ENCODE assay signal across 21 cellular contexts in genomic region chr22:22069450-22070370, GRCh38.
DNase-seq lines count a peak whose midpoint lies in the region; TF ChIP-seq lines count a peak whose summit lies in the region.
"Had no signal": no experiment of that assay in that cellular context is flagged by ENCODE, and none has a peak within 500 bp of the region (broad histone marks: within the 10 kb centered on the region; RNA-seq: fewer than 3 reads in every experiment).

No MANE protein-coding gene starts in this region.

- H3K4me1 ChIP-seq in mammary epithelial cell (ENCODE audit: insufficient read depth, low read length): peaks cover 31% of the 10 kb centered on the region
- H3K4me1 ChIP-seq in mesendoderm (ENCODE audit: control insufficient read depth, low read depth, low read length): no peaks in the 10 kb centered on the region
- no peaks in the 10 kb centered on the region for H3K4me1 ChIP-seq in transverse colon
- H3K4me1 ChIP-seq: BE2C, pancreas had no signal

- intact Hi-C loops in mammary epithelial cell (cut with micrococcal nuclease) (no loop called here), transverse colon (cut with DNase I; ENCODE audit: low total_unique reads) (no loop called here)

- H3K56ac ChIP-seq in mesendoderm (ENCODE audit: low read length): no peak overlapping the region

- H3K36me3 ChIP-seq in mammary epithelial cell (ENCODE audit: insufficient read depth, low read length): no peaks in the 10 kb centered on the region
- H3K36me3 ChIP-seq in mesendoderm (ENCODE audit: control insufficient read depth, insufficient read depth, low read length): no peaks in the 10 kb centered on the region
- no peaks in the 10 kb centered on the region for H3K36me3 ChIP-seq in transverse colon
- H3K36me3 ChIP-seq: BE2C, pancreas, tibial nerve had no signal

- DNase-seq in GM12865 (ENCODE audit: low read depth): peak; percentile 11
- DNase-seq in HL-60 (ENCODE audit: low read depth in 1 of 2, low spot score in 1 of 2): no peak
- DNase-seq in mammary epithelial cell: no peak
- peak; percentile 13 for DNase-seq in mesendoderm
- DNase-seq in transverse colon: no peak
- no peak for DNase-seq in RPMI8226
- DNase-seq in NAMALWA (ENCODE audit: low spot score): no peak
- DNase-seq: activated CD8-positive, alpha-beta memory T cell treated with anti-CD3 and anti-CD28 coated beads, Interleukin-2, amount 50 U/mL, for 48 hours; activated CD8-positive, alpha-beta T cell treated with anti-CD3 and anti-CD28 coated beads for 36 hours; activated naive CD4-positive, alpha-beta T cell treated with anti-CD3 and anti-CD28 coated beads for 36 hours; BE2C; DMS 273 treated with DMSO at 0.1 percent for 48 hours; EL; left cardiac atrium; NCI-H1092 treated with DMSO at 0.1 percent for 48 hours; NCI-H1694 treated with DMSO at 0.1 percent for 48 hours; pancreas; stimulated activated CD8-positive, alpha-beta memory T cell treated with anti-CD3 and anti-CD28 coated beads, Interleukin-4, amount 100 ng/mL, for 48 hours had no signal

- H3K27ac ChIP-seq in HL-60 (replicated peaks) (0 out of 2 replicates have a peak overlapping the region, but pooled peaks have one; percentile 6), mammary epithelial cell (ENCODE audit: insufficient read depth, low read depth, low read length) (peak overlapping the region; percentile 93), mesendoderm (ENCODE audit: low read depth, low read length) (no peak overlapping the region), transverse colon (no peak overlapping the region)
- H3K27ac ChIP-seq: hepatocyte, pancreas, tibial nerve had no signal

- peak overlapping the region; percentile 50 for H3K9ac ChIP-seq in mammary epithelial cell (ENCODE audit: insufficient read depth, low read length)
- H3K9ac ChIP-seq in mesendoderm (ENCODE audit: low read length): no peak overlapping the region

- in situ Hi-C loops in mammary epithelial cell (cut with MboI; ENCODE audit: low sequenced_read_pairs in 2 of 2) (loop anchor here in 1 of 2 donors (5.0 kb wide), 1 partner anchor 88 kb away; no protein-coding TSS in a partner anchor), transverse colon (cut with MboI; ENCODE audit: low pct_ligation_motif_present in 1 of 4, low pct_unique_long_range_greater_than_20kb in 1 of 4, low sequenced_read_pairs in 3 of 4) (no loop called here)

- H3K79me2 ChIP-seq in mammary epithelial cell (ENCODE audit: insufficient read depth, low read length) (no peaks in the 10 kb centered on the region), mesendoderm (ENCODE audit: control insufficient read depth, insufficient read depth, low read length) (no peaks in the 10 kb centered on the region)
- H3K79me2 ChIP-seq: hepatocyte had no signal

- no peak overlapping the region for H4K5ac ChIP-seq in mesendoderm (ENCODE audit: low read length)

- no peak for TF ChIP-seq EP300 in transverse colon (IDR thresholded peaks at IDR 0.05; ENCODE audit: low read depth)

- WGBS in mammary epithelial cell (ENCODE audit: low coverage, missing lambda C conversion rate): 73% methylated on average over 6 of the region's 6 CpGs
- no CpG with 5 or more reads among the region's 6 CpGs for WGBS in mesendoderm (ENCODE audit: extremely low coverage, insufficient coverage, low lambda C conversion rate)
- WGBS in transverse colon (ENCODE audit: low coverage in 1 of 2), 2 donors: 75 to 82% methylated on average over 5 to 6 of the region's 6 CpGs

- H3K4me3 ChIP-seq in GM12865 (ENCODE audit: low read depth, low read length) (no peak overlapping the region), HL-60 (replicated peaks; ENCODE audit: insufficient read depth, low read length) (no peak overlapping the region), mammary epithelial cell (replicated peaks in 1 of 3; ENCODE audit: insufficient read depth in 1 of 3, low read depth in 2 of 3, low read length in 3 of 3) (no peak overlapping the region), mesendoderm (ENCODE audit: low read length) (no peak overlapping the region), transverse colon (no peak overlapping the region)
- H3K4me3 ChIP-seq: hepatocyte, pancreas, smooth muscle cell, tibial nerve had no signal

- CTCF ChIA-PET in mammary epithelial cell (lab: Charles Lee; ENCODE audit: low non-redundant PET): interaction anchor here (0.6 to 1.5 kb wide), 4 partner anchors 9 to 192 kb away, joined by 3 to 8 read pairs (median 6); no protein-coding TSS in a partner anchor

- no peak overlapping the region for H3K18ac ChIP-seq in mesendoderm (ENCODE audit: low read length)

- no peak for TF ChIP-seq POLR2A in transverse colon (IDR thresholded peaks at IDR 0.05)

- TF ChIP-seq CTCF in GM12865 (IDR thresholded peaks at IDR 0.05; ENCODE audit: insufficient read depth, low read depth, low read length, missing control alignments) (no peak), HL-60 (IDR thresholded peaks at IDR 0.05; ENCODE audit: insufficient read depth, low read length) (no peak), mammary epithelial cell (conservative IDR thresholded peaks at IDR 0.05 in 1 of 2, IDR thresholded peaks at IDR 0.05 in 1 of 2; ENCODE audit: extremely low read depth in 1 of 2, insufficient read depth in 1 of 2, low read depth in 1 of 2, low read length in 2 of 2) (peak; percentile 15 to 46), transverse colon (IDR thresholded peaks at IDR 0.05) (no peak)

- no peak overlapping the region for H3K23ac ChIP-seq in mesendoderm (ENCODE audit: low read length)

- H3K4ac ChIP-seq in mesendoderm (ENCODE audit: low read depth, low read length): no peak overlapping the region

- H3K27me3 ChIP-seq in HL-60 (ENCODE audit: insufficient read depth, poor library complexity, severe bottlenecking) (no peaks in the 10 kb centered on the region), mammary epithelial cell (ENCODE audit: insufficient read depth, low read length) (no peaks in the 10 kb centered on the region), mesendoderm (ENCODE audit: insufficient read depth, low read length, poor library complexity) (peaks cover 7% of the 10 kb centered on the region), transverse colon (peaks cover 5% of the 10 kb centered on the region)
- H3K27me3 ChIP-seq: hepatocyte, pancreas, tibial nerve had no signal

- BruUV-seq in mammary epithelial cell (replicated peaks; lab: Mats Ljungman, UMichigan): TSS peak; percentile 82

- no peak overlapping the region for H4K8ac ChIP-seq in mesendoderm (ENCODE audit: low read depth, low read length)

- no peak overlapping the region for H2BK15ac ChIP-seq in mesendoderm (replicated peaks; ENCODE audit: low read depth)

- H3K4me2 ChIP-seq in mammary epithelial cell (ENCODE audit: insufficient read depth, low read depth, low read length) (peak overlapping the region; percentile 38), mesendoderm (ENCODE audit: low read length) (no peak overlapping the region)
- H3K4me2 ChIP-seq: hepatocyte, smooth muscle cell had no signal

- H2BK120ac ChIP-seq in mesendoderm (ENCODE audit: low read depth, low read length): no peak overlapping the region

- H2BK5ac ChIP-seq in mesendoderm (ENCODE audit: low read length): no peak overlapping the region

- no peak overlapping the region for H2AK5ac ChIP-seq in mesendoderm (ENCODE audit: low read length)

- no peaks in the 10 kb centered on the region for H3K79me1 ChIP-seq in mesendoderm (ENCODE audit: low read length)

- H3K9me3 ChIP-seq in mammary epithelial cell (replicated peaks; ENCODE audit: insufficient read depth, low read length) (no peaks in the 10 kb centered on the region), transverse colon (no peaks in the 10 kb centered on the region)
- H3K9me3 ChIP-seq: BE2C, pancreas, tibial nerve had no signal

- H2AFZ ChIP-seq in mammary epithelial cell (ENCODE audit: low read depth, low read length): peak overlapping the region; percentile 80
- H2AFZ ChIP-seq: hepatocyte had no signal

- dilution Hi-C loops in mammary epithelial cell (cut with HindIII; ENCODE audit: low sequenced_read_pairs): no loop called here

- no peaks in the 10 kb centered on the region for H4K20me1 ChIP-seq in mammary epithelial cell (ENCODE audit: insufficient read depth, low read length)

Comparison
In these comparisons a context has a peak if more than half of its experiments do, and no peak if none do; other contexts are left out.
1. DNase-seq: peak in GM12865 (single experiment) and mesendoderm (single experiment); none in HL-60 (0 of 2), mammary epithelial cell (single experiment), transverse colon (single experiment), RPMI8226 (single experiment) and NAMALWA (single experiment).
2. CTCF ChIP-seq: peak in mammary epithelial cell (2 of 2); none in GM12865 (single experiment), HL-60 (single experiment) and transverse colon (0 of 5).
3. H3K27ac ChIP-seq: peak in HL-60 (single experiment) and mammary epithelial cell (single experiment); none in mesendoderm (single experiment) and transverse colon (0 of 4).